Comparison of ENCODE assay signal across 10 cellular contexts in genomic region chr1:108551157-108551862, GRCh38. TPM values are rescaled to one million over a fixed set of nuclear protein-coding genes. Genes with fewer than 3 reads are reported as not detected.
DNase-seq lines count a peak whose midpoint lies in the region; ATAC-seq and TF ChIP-seq lines count a peak whose summit lies in the region.
"Had no signal": no experiment of that assay in that cellular context is flagged by ENCODE, and none has a peak within 500 bp of the region (broad histone marks: within the 10 kb centered on the region; RNA-seq: fewer than 3 reads in every experiment).

No MANE protein-coding gene starts in this region.

- H3K9me3 ChIP-seq in smooth muscle cell (replicated peaks; ENCODE audit: low read depth) = no peaks in the 10 kb centered on the region
- H3K9me3 ChIP-seq: ovary had no signal

- H2AFZ ChIP-seq in smooth muscle cell (ENCODE audit: low read depth) = no peak overlapping the region

- no peaks in the 10 kb centered on the region for H3F3A ChIP-seq in smooth muscle cell (ENCODE audit: low read depth)

- H3K79me2 ChIP-seq in smooth muscle cell (ENCODE audit: low read depth) = no peaks in the 10 kb centered on the region

- ATAC-seq in GM18519 (IDR thresholded peaks at IDR 0.05; ENCODE audit: low FRiP score, unreplicated experiment) (peak; percentile 95), GM21526 (IDR thresholded peaks at IDR 0.05; ENCODE audit: low FRiP score, unreplicated experiment) (peak; percentile 83), HG03280 (IDR thresholded peaks at IDR 0.05; ENCODE audit: unreplicated experiment) (peak; percentile 78), foreskin keratinocyte (peak; percentile 51)

- H3K4me3 ChIP-seq in smooth muscle cell = no peak overlapping the region
- H3K4me3 ChIP-seq: cardiac muscle cell, ovary had no signal

- H3K27ac ChIP-seq in foreskin keratinocyte (no peak overlapping the region), smooth muscle cell (ENCODE audit: low read depth) (no peak overlapping the region)
- H3K27ac ChIP-seq: cardiac muscle cell, ovary had no signal

- no peak for TF ChIP-seq CTCF in foreskin keratinocyte (conservative IDR thresholded peaks at IDR 0.05)
- TF ChIP-seq CTCF in smooth muscle cell (IDR thresholded peaks at IDR 0.05; ENCODE audit: borderline replicate concordance, insufficient read depth, poor library complexity, severe bottlenecking) = no peak

- H3K9ac ChIP-seq in smooth muscle cell (ENCODE audit: low read depth) = no peak overlapping the region

- no peaks in the 10 kb centered on the region for H4K20me1 ChIP-seq in smooth muscle cell (ENCODE audit: low read depth)

- 93% methylated on average over 2 of the region's 2 CpGs for WGBS in smooth muscle cell (ENCODE audit: low lambda C conversion rate)

- H3K4me2 ChIP-seq in smooth muscle cell = no peak overlapping the region

- H3K36me3 ChIP-seq in smooth muscle cell (ENCODE audit: low read depth) = no peaks in the 10 kb centered on the region
- H3K36me3 ChIP-seq: cardiac muscle cell, ovary had no signal

- DNase-seq in foreskin keratinocyte (no peak), putamen (ENCODE audit: low spot score) (no peak), NCI-H2171 treated with DMSO at 0.1 percent for 48 hours (lab: John Stamatoyannopoulos, UW) (no peak), smooth muscle cell (lab: John Stamatoyannopoulos, UW; ENCODE audit: unreplicated experiment) (no peak), amniotic stem cell (lab: John Stamatoyannopoulos, UW) (no peak)
- DNase-seq: ovary had no signal

- H3K4me1 ChIP-seq in foreskin keratinocyte (no peaks in the 10 kb centered on the region), smooth muscle cell (ENCODE audit: low read depth) (no peaks in the 10 kb centered on the region)

- H3K27me3 ChIP-seq in foreskin keratinocyte (peaks cover 7% of the 10 kb centered on the region), smooth muscle cell (ENCODE audit: low read depth) (no peaks in the 10 kb centered on the region)
- H3K27me3 ChIP-seq: cardiac muscle cell, ovary had no signal

RNA-seq across cellular contexts. Expression of gene EEIG2, which starts 8.6 kb away (rescaled TPM):
- 3.2 and 3.6 TPM in 2 replicates for total RNA-seq in foreskin keratinocyte
- polyA plus RNA-seq in foreskin keratinocyte = 0.75 and 0.78 TPM in 2 replicates
- total RNA-seq in smooth muscle cell = 8.0 and 13.7 TPM in 2 replicates
- 2.8 and 3.7 TPM in 2 replicates for polyA plus RNA-seq in smooth muscle cell
